ENCODE assay signal across 8 cellular contexts in the genomic region with DNA sequence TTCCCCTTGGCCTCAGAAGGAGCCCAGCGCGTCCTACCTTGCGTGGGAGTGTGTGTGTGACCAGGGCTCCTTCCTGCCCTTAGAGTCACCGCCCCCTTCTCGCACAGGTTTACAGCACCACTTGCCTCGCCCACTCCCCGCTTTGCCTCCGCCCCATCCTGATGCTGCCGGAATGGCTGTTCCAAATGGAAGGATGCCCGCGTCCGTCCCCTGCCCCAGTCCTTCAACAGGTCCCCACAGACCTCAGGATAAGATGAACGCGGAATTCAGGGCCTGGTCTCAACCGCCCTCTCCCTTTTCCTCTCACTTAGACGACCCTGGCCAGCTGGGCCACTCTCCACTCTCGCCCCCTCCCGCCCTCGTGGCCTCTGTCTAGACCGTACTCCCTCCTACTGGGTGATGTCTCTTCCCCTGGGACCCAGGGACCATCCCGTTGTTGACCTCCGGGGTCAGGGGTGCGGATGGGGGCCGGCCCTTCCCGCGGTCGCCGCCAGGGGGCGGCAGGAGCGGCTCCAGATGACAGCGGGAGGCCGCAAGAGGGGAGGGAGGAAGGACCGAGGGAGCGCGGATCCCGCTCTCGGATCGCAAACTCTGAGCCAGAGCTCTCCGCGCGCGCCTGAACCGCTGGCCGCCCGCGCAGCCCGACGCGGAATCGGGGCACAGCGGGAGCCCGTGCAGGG. TPM values are rescaled to one million over a fixed set of nuclear protein-coding genes. Genes with fewer than 3 reads are reported as not detected.
DNase-seq lines count a peak whose midpoint lies in the region; ATAC-seq, FAIRE-seq and TF ChIP-seq lines count a peak whose summit lies in the region.

A gene (plus strand): TSS at position 585 of the 680 bp plus-strand sequence.

- no peak within 1 kb of the TSS for H3K9ac ChIP-seq in parathyroid adenoma

- no peaks in the 10 kb centered on the region for H3K4me1 ChIP-seq in parathyroid adenoma
- H3K4me1 ChIP-seq in urinary bladder (ENCODE audit: insufficient read depth): no peaks in the 10 kb centered on the region

- peak within 1 kb of the TSS; percentile 58 for H3K4me3 Mint-ChIP-seq in activated naive CD4-positive, alpha-beta T cell treated with anti-CD3 and anti-CD28 coated beads, Interleukin-2, amount 10 ng/mL, durations not matched to agents 7 days and 5 days

- peaks cover 32% of the 10 kb centered on the region for H3K27me3 ChIP-seq in HL-60 (ENCODE audit: insufficient read depth, poor library complexity, severe bottlenecking)
- H3K27me3 ChIP-seq in parathyroid adenoma (ENCODE audit: control insufficient read depth, insufficient read depth, low read length): no peaks in the 10 kb centered on the region

- no peaks in the 10 kb centered on the region for H3K9me3 ChIP-seq in parathyroid adenoma (ENCODE audit: control insufficient read depth, low read length)

- peak; percentile 60 for ATAC-seq in GM19328 (IDR thresholded peaks at IDR 0.05; ENCODE audit: unreplicated experiment)

- peak within 1 kb of the TSS; percentile 62 for H2AFZ ChIP-seq in parathyroid adenoma

- no peak within 1 kb of the TSS for H3K27ac Mint-ChIP-seq in activated naive CD4-positive, alpha-beta T cell treated with anti-CD3 and anti-CD28 coated beads, Interleukin-2, amount 10 ng/mL, durations not matched to agents 7 days and 5 days

- H3K36me3 Mint-ChIP-seq in activated naive CD4-positive, alpha-beta T cell treated with anti-CD3 and anti-CD28 coated beads, Interleukin-2, amount 10 ng/mL, durations not matched to agents 7 days and 5 days: no peaks in the 10 kb centered on the region

- TF ChIP-seq CTCF in HL-60 (IDR thresholded peaks at IDR 0.05; ENCODE audit: insufficient read depth, low read length) (peak; percentile 65), parathyroid adenoma (IDR thresholded peaks at IDR 0.05) (peak; percentile 77)

- CTCF ChIA-PET in activated naive CD4-positive, alpha-beta T cell treated with anti-CD3 and anti-CD28 coated beads, Interleukin-2, amount 10 ng/mL, durations not matched to agents 7 days and 5 days (lab: Charles Lee): interaction anchor here (1.2 kb wide), 1 partner anchor 11 kb away, joined by 4 read pairs; no protein-coding TSS in a partner anchor

- DNase-seq in Ammon's horn (ENCODE audit: low spot score): peak; percentile 22
- DNase-seq in HL-60 (ENCODE audit: low read depth in 1 of 2, low spot score in 1 of 2): peak; percentile 27 to 53
- peak; percentile 33 for DNase-seq in RCC 7860 (ENCODE audit: low spot score)
- DNase-seq in activated naive CD4-positive, alpha-beta T cell treated with anti-CD3 and anti-CD28 coated beads, Interleukin-2, amount 10 ng/mL, durations not matched to agents 7 days and 5 days: peak; percentile 69
- no peak for DNase-seq in glomerular endothelial cell (ENCODE audit: extremely low read depth, low read depth, low spot score)

- peak within 1 kb of the TSS; percentile 26 for H3K4me3 ChIP-seq in HL-60 (replicated peaks; ENCODE audit: insufficient read depth, low read length)
- H3K4me3 ChIP-seq in parathyroid adenoma (ENCODE audit: low read depth, low read length): peak within 1 kb of the TSS; percentile 40
- peak within 1 kb of the TSS; percentile 73 for H3K4me3 ChIP-seq in urinary bladder (ENCODE audit: low read depth, low read length)

- H3K36me3 ChIP-seq in parathyroid adenoma (ENCODE audit: control insufficient read depth, insufficient read depth, low read length) (no peaks in the 10 kb centered on the region), urinary bladder (ENCODE audit: insufficient read depth) (no peaks in the 10 kb centered on the region)

- no peak for FAIRE-seq in RCC 7860 (lab: Jason Lieb, UNC)

- peaks cover 61% of the 10 kb centered on the region for H3K27me3 Mint-ChIP-seq in activated naive CD4-positive, alpha-beta T cell treated with anti-CD3 and anti-CD28 coated beads, Interleukin-2, amount 10 ng/mL, durations not matched to agents 7 days and 5 days

- H3K27ac ChIP-seq in HL-60 (replicated peaks) (no peak within 1 kb of the TSS), parathyroid adenoma (no peak within 1 kb of the TSS), urinary bladder (ENCODE audit: low read depth) (peak within 1 kb of the TSS; percentile 39)

- H3K79me2 ChIP-seq in parathyroid adenoma: no peaks in the 10 kb centered on the region

- peak within 1 kb of the TSS; percentile 74 for H3K4me2 ChIP-seq in parathyroid adenoma (ENCODE audit: low read length)

- no peaks in the 10 kb centered on the region for H3K9me3 Mint-ChIP-seq in activated naive CD4-positive, alpha-beta T cell treated with anti-CD3 and anti-CD28 coated beads, Interleukin-2, amount 10 ng/mL, durations not matched to agents 7 days and 5 days

- WGBS in urinary bladder: 17% methylated on average over 52 of the region's 52 CpGs

- peaks cover 12% of the 10 kb centered on the region for H3K4me1 Mint-ChIP-seq in activated naive CD4-positive, alpha-beta T cell treated with anti-CD3 and anti-CD28 coated beads, Interleukin-2, amount 10 ng/mL, durations not matched to agents 7 days and 5 days

RNA-seq across cellular contexts. Expression of the gene that starts here (rescaled TPM):
- total RNA-seq in glomerular endothelial cell: 110 and 134 TPM in 2 replicates
- total RNA-seq in urinary bladder: 75.1 TPM
- polyA plus RNA-seq in urinary bladder: 23.9 TPM
